In genomic region chrX:17435476-17435875, GRCh38 we compare ENCODE assay signal across 20 cellular contexts.
A peak's percentile ranks its signal among the peaks of the same experiment; 100 is the strongest.
DNase-seq lines count a peak whose midpoint lies in the region; ATAC-seq and TF ChIP-seq lines count a peak whose summit lies in the region.
"Had no signal": no experiment of that assay in that cellular context is flagged by ENCODE, and none has a peak within 500 bp of the region (broad histone marks: within the 10 kb centered on the region; RNA-seq: fewer than 3 reads in every experiment).

No MANE protein-coding gene starts in this region.

- H2AFZ ChIP-seq in hepatocyte: no peak overlapping the region

- intact Hi-C loops in mucosa of descending colon (cut with DNase I, micrococcal nuclease): no loop called here
- intact Hi-C loops in sciatic nerve (cut with DNase I): no loop called here

- no peak overlapping the region for H3K4me2 ChIP-seq in hepatocyte
- H3K4me2 ChIP-seq: BLaER1 had no signal

- H3K4me3 ChIP-seq in HUES48 (ENCODE audit: low read depth, low read length) (no peak overlapping the region), hepatocyte (no peak overlapping the region), mucosa of descending colon (no peak overlapping the region)
- H3K4me3 ChIP-seq: BLaER1, K562 had no signal

- WGBS in hepatocyte (ENCODE audit: low lambda C conversion rate, missing lambda C conversion rate): 43% methylated on average over 4 of the region's 4 CpGs

- no peak overlapping the region for H3K9ac ChIP-seq in HUES48 (ENCODE audit: low read depth, low read length)
- H3K9ac ChIP-seq: BLaER1 had no signal

- H4K20me1 ChIP-seq in hepatocyte (ENCODE audit: insufficient read depth, poor library complexity, severe bottlenecking): no peaks in the 10 kb centered on the region

- H3K4me1 ChIP-seq in HUES48 (ENCODE audit: control insufficient read depth, insufficient read depth, low read length): peaks cover 18% of the 10 kb centered on the region
- H3K4me1 ChIP-seq in hepatocyte (ENCODE audit: insufficient read depth): no peaks in the 10 kb centered on the region
- H3K4me1 ChIP-seq in mucosa of descending colon (ENCODE audit: low read depth): no peaks in the 10 kb centered on the region
- H3K4me1 ChIP-seq: BLaER1 had no signal

- H3K36me3 ChIP-seq in HUES48 (ENCODE audit: control insufficient read depth, insufficient read depth, low read length) (no peaks in the 10 kb centered on the region), hepatocyte (replicated peaks; ENCODE audit: insufficient read depth, low read depth) (no peaks in the 10 kb centered on the region), mucosa of descending colon (ENCODE audit: low read depth) (no peaks in the 10 kb centered on the region)
- H3K36me3 ChIP-seq: BLaER1 had no signal

- peak; percentile 40 for ATAC-seq in mucosa of descending colon
- ATAC-seq in sciatic nerve: peak; percentile 48
- ATAC-seq in HG03521 (IDR thresholded peaks at IDR 0.05; ENCODE audit: unreplicated experiment): no peak
- ATAC-seq in HG03097 (IDR thresholded peaks at IDR 0.05; ENCODE audit: low FRiP score, unreplicated experiment): no peak
- ATAC-seq: K562 had no signal

- H3K9me2 ChIP-seq in hepatocyte (replicated peaks; ENCODE audit: insufficient read depth): no peaks in the 10 kb centered on the region

- TF ChIP-seq CTCF in hepatocyte (IDR thresholded peaks at IDR 0.05; ENCODE audit: poor library complexity) (no peak), mucosa of descending colon (IDR thresholded peaks at IDR 0.05) (no peak)

- DNase-seq in hepatocyte (ENCODE audit: low spot score) (peak; percentile 22), mucosa of descending colon (peak in 1 of 3 donors; percentile 10), sciatic nerve (ENCODE audit: low spot score) (no peak), NOMO-1 (lab: John Stamatoyannopoulos, UW; ENCODE audit: unreplicated experiment in 2 of 2) (no peak), NAMALWA (ENCODE audit: low spot score) (no peak)
- DNase-seq: Calu3; CD4-positive, alpha-beta memory T cell; DMS53; EL; NCI-H1105; NCI-H1694 treated with DMSO at 0.1 percent for 48 hours; NCI-H748 treated with DMSO at 0.1 percent for 48 hours; NK-92 treated with Interleukin-12 subunit alpha and Interleukin-12 subunit beta, amount 100 ng/mL, for 24 hours; Right ventricle myocardium superior had no signal

- H3K9me3 ChIP-seq in HUES48 (ENCODE audit: control insufficient read depth, insufficient read depth, low read length) (no peaks in the 10 kb centered on the region), hepatocyte (ENCODE audit: low read depth) (no peaks in the 10 kb centered on the region), mucosa of descending colon (no peaks in the 10 kb centered on the region)
- H3K9me3 ChIP-seq: BLaER1 had no signal

- no peaks in the 10 kb centered on the region for H3K79me2 ChIP-seq in hepatocyte

- H3K27me3 ChIP-seq in HUES48 (ENCODE audit: control insufficient read depth, insufficient read depth, low read length) (no peaks in the 10 kb centered on the region), hepatocyte (no peaks in the 10 kb centered on the region)

- H3K27ac ChIP-seq in HUES48 (ENCODE audit: low read depth, low read length): peak overlapping the region; percentile 19
- H3K27ac ChIP-seq in hepatocyte: peak overlapping the region; percentile 46
- H3K27ac ChIP-seq: BLaER1, HL-60 had no signal

Comparison
In these comparisons a context has a peak if more than half of its experiments do, and no peak if none do; other contexts are left out.
1. ATAC-seq: peak in mucosa of descending colon (single experiment) and sciatic nerve (single experiment); none in HG03521 (single experiment) and HG03097 (single experiment).